1 cellular context compared by ENCODE assay signal in genomic region chr14:32252030-32252670, GRCh38.
TF ChIP-seq lines count a peak whose summit lies in the region.

No MANE protein-coding gene starts in this region.

TF ChIP-seq in HepG2, 621 proteins besides CTCF, POLR2A, EP300 and RAD21 (continued from another document and continues in another):
- TF ChIP-seq ZBTB34 (CRISPR knock-in tag; IDR thresholded peaks at IDR 0.05) (no peak), ZSCAN9 (CRISPR knock-in tag; IDR thresholded peaks at IDR 0.05; ENCODE audit: borderline replicate concordance) (peak; percentile 84; the same call in 1 of the 2 replicates), CBFB (CRISPR knock-in tag; IDR thresholded peaks at IDR 0.05) (no peak), ZNF326 (CRISPR knock-in tag; IDR thresholded peaks at IDR 0.05; ENCODE audit: borderline replicate concordance) (no peak), ZFYVE20 (CRISPR knock-in tag; IDR thresholded peaks at IDR 0.05; ENCODE audit: borderline replicate concordance, low read depth) (no peak), ZNF737 (CRISPR knock-in tag; IDR thresholded peaks at IDR 0.05; ENCODE audit: borderline replicate concordance) (no peak), NFATC3 (CRISPR knock-in tag; IDR thresholded peaks at IDR 0.05) (no peak), KAT7 (CRISPR knock-in tag; IDR thresholded peaks at IDR 0.05; ENCODE audit: borderline replicate concordance) (no peak), PCBP1 (IDR thresholded peaks at IDR 0.05; ENCODE audit: borderline replicate concordance, low read depth, low read length) (no peak), BCL6 (CRISPR knock-in tag; IDR thresholded peaks at IDR 0.05) (no peak), KLF16 (CRISPR knock-in tag; IDR thresholded peaks at IDR 0.05) (peak in 1 of 2 experiments; percentile 89; a peak in 2 of 4 replicates), ATAD3A (CRISPR knock-in tag; IDR thresholded peaks at IDR 0.05) (no peak), KMT2B (CRISPR knock-in tag; IDR thresholded peaks at IDR 0.05) (no peak; the same call in 1 of the 2 replicates), BHLHE40 (IDR thresholded peaks at IDR 0.05; ENCODE audit: low read length) (peak; percentile 52; the same call in 1 of the 2 replicates), ZNF441 (CRISPR knock-in tag; IDR thresholded peaks at IDR 0.05; ENCODE audit: borderline replicate concordance) (no peak), HMGA1 (CRISPR knock-in tag; conservative IDR thresholded peaks at IDR 0.05) (no peak), CBX5 (CRISPR knock-in tag; IDR thresholded peaks at IDR 0.05; ENCODE audit: borderline replicate concordance) (peak; percentile 68; the same call in 1 of the 2 replicates), PITX1 (CRISPR knock-in tag; IDR thresholded peaks at IDR 0.05) (no peak), ZBTB8A (CRISPR knock-in tag; IDR thresholded peaks at IDR 0.05; ENCODE audit: borderline replicate concordance, low read depth) (no peak), KDM6A (CRISPR knock-in tag; IDR thresholded peaks at IDR 0.05; ENCODE audit: low read depth) (no peak), NFRKB (IDR thresholded peaks at IDR 0.05) (no peak), DZIP1 (CRISPR knock-in tag; IDR thresholded peaks at IDR 0.05) (no peak), ELF3 (CRISPR knock-in tag; IDR thresholded peaks at IDR 0.05) (peak; percentile 94), HNRNPK (IDR thresholded peaks at IDR 0.05; ENCODE audit: low read depth, low read length, poor library complexity, severe bottlenecking) (no peak), ZBTB25 (CRISPR knock-in tag; IDR thresholded peaks at IDR 0.05) (peak; percentile 93), ZNF260 (CRISPR knock-in tag; IDR thresholded peaks at IDR 0.05; ENCODE audit: borderline replicate concordance, low read depth) (no peak), ZNF24 (IDR thresholded peaks at IDR 0.05) (0 out of 2 replicates have a peak, but pooled peaks have one; percentile 28), ZNF44 (CRISPR knock-in tag; IDR thresholded peaks at IDR 0.05) (no peak), NFYB (CRISPR knock-in tag; IDR thresholded peaks at IDR 0.05) (no peak), ZNF878 (CRISPR knock-in tag; IDR thresholded peaks at IDR 0.05) (no peak), NPAS2 (CRISPR knock-in tag; IDR thresholded peaks at IDR 0.05; ENCODE audit: borderline replicate concordance) (no peak), SMAD9 (CRISPR knock-in tag; IDR thresholded peaks at IDR 0.05) (no peak), ZNF883 (CRISPR knock-in tag; IDR thresholded peaks at IDR 0.05; ENCODE audit: not compliant biosample characterization) (no peak), ADNP (CRISPR knock-in tag; IDR thresholded peaks at IDR 0.05) (no peak), ZBTB7B (CRISPR knock-in tag; IDR thresholded peaks at IDR 0.05) (no peak), ZNF407 (CRISPR knock-in tag; IDR thresholded peaks at IDR 0.05; ENCODE audit: not compliant biosample characterization) (no peak), ATF2 (CRISPR knock-in tag; IDR thresholded peaks at IDR 0.05) (peak; percentile 59; the same call in 1 of the 2 replicates), ASH2L (IDR thresholded peaks at IDR 0.05; ENCODE audit: insufficient read length, low read depth, low read length) (peak; percentile 42), ZSCAN20 (CRISPR knock-in tag; IDR thresholded peaks at IDR 0.05; ENCODE audit: borderline replicate concordance) (no peak), TBP (CRISPR knock-in tag; IDR thresholded peaks at IDR 0.05) (no peak), ZNF652 (CRISPR knock-in tag; IDR thresholded peaks at IDR 0.05; ENCODE audit: borderline replicate concordance, low read depth) (peak; percentile 73; the same call in 1 of the 2 replicates), ZNF567 (CRISPR knock-in tag; IDR thresholded peaks at IDR 0.05; ENCODE audit: borderline replicate concordance) (no peak; the same call in 1 of the 2 replicates), CC2D1A (CRISPR knock-in tag; IDR thresholded peaks at IDR 0.05) (no peak), NR2F1 (CRISPR knock-in tag; IDR thresholded peaks at IDR 0.05) (no peak), ZNF576 (CRISPR knock-in tag; IDR thresholded peaks at IDR 0.05) (no peak), SKIL (CRISPR knock-in tag; IDR thresholded peaks at IDR 0.05; ENCODE audit: borderline replicate concordance) (no peak), HNRNPH1 (optimal IDR thresholded peaks at IDR 0.05; ENCODE audit: low read depth, low read length) (no peak), CCAR2 (optimal IDR thresholded peaks at IDR 0.05; ENCODE audit: low read depth, low read length) (no peak), XBP1 (CRISPR knock-in tag; IDR thresholded peaks at IDR 0.05) (no peak)
